In the genomic region with DNA sequence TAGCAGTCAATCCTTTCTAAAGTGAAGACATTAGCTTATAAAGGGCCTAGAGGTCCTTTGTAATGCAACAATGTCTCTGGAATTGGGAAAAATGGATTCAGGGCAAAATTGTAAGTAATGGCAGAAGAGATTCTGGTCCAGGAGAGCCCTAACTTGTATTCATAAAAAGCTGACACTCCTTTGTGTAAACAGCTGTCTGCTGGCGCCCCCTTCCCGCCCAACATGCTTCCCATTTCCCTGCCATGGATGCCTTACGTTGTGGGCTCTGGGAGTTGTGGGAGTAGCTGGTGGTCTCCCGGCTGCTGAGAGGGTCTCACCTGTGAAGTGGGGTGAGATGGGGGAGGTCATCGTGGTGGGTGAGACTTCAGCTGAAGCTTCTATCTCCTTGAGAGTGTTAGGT, we compare ENCODE assay signal across 11 cellular contexts. TPM values are rescaled to one million over a fixed set of nuclear protein-coding genes. Genes with fewer than 3 reads are reported as not detected.
DNase-seq lines count a peak whose midpoint lies in the region; ATAC-seq and TF ChIP-seq lines count a peak whose summit lies in the region.
"Had no signal": no experiment of that assay in that cellular context is flagged by ENCODE, and none has a peak within 500 bp of the region (broad histone marks: within the 10 kb centered on the region; RNA-seq: fewer than 3 reads in every experiment).

No MANE protein-coding gene starts in this region.

- H3K9me2 ChIP-seq in Loucy (replicated peaks; ENCODE audit: low read depth, low read length), result no peaks in the 10 kb centered on the region

- no peaks in the 10 kb centered on the region for H4K20me1 ChIP-seq in BLaER1 treated with 17β-estradiol and CSF1 and Interleukin-3, amounts not matched to agents 10 nM and 100 nM
- no peaks in the 10 kb centered on the region for H4K20me1 ChIP-seq in Loucy (ENCODE audit: insufficient read depth, low read length, poor library complexity, severe bottlenecking)
- H4K20me1 ChIP-seq in neural progenitor cell (ENCODE audit: low read depth), result no peaks in the 10 kb centered on the region

- H3K4me3 ChIP-seq in BLaER1 treated with 17β-estradiol and CSF1 and Interleukin-3, amounts not matched to agents 10 nM and 100 nM, result peak overlapping the region in 8 of 10 experiments; percentile 25 to 63 (median 42); a peak in 11 of 20 replicates
- H3K4me3 ChIP-seq in Loucy (ENCODE audit: low read length, poor library complexity, severe bottlenecking), result no peak overlapping the region
- no peak overlapping the region for H3K4me3 ChIP-seq in epithelial cell of proximal tubule (ENCODE audit: low read depth, low read length)
- no peak overlapping the region for H3K4me3 ChIP-seq in neural progenitor cell

- H3K4me1 ChIP-seq in BLaER1 treated with 17β-estradiol and CSF1 and Interleukin-3, amounts not matched to agents 10 nM and 100 nM, result peaks cover 22 to 63% (median 41%) of the 10 kb centered on the region in 10 experiments
- H3K4me1 ChIP-seq in Loucy (ENCODE audit: insufficient read depth, low read length, poor library complexity, severe bottlenecking) (peaks cover 22% of the 10 kb centered on the region), neural progenitor cell (no peaks in the 10 kb centered on the region)

- peak overlapping the region; percentile 62 to 92 (median 81); a peak in 21 of 22 replicates for H3K4me2 ChIP-seq in BLaER1 treated with 17β-estradiol and CSF1 and Interleukin-3, amounts not matched to agents 10 nM and 100 nM
- H3K4me2 ChIP-seq in Loucy (ENCODE audit: low read depth, low read length, poor library complexity, severe bottlenecking), result peak overlapping the region; percentile 52
- no peak overlapping the region for H3K4me2 ChIP-seq in neural progenitor cell

- H3K4me3 Mint-ChIP-seq in neural progenitor cell, result no peak overlapping the region
- H3K4me3 Mint-ChIP-seq in activated CD8-positive, alpha-beta memory T cell treated with anti-CD3 and anti-CD28 coated beads, Interleukin-2, amount 10 ng/mL, durations not matched to agents 7 days and 5 days, result no peak overlapping the region

- no peak for ATAC-seq in activated CD8-positive, alpha-beta memory T cell treated with anti-CD3 and anti-CD28 coated beads, Interleukin-2, amount 10 ng/mL, durations not matched to agents 7 days and 5 days
- ATAC-seq in HG03196 (IDR thresholded peaks at IDR 0.05; ENCODE audit: unreplicated experiment) (no peak), GM19455 (IDR thresholded peaks at IDR 0.05; ENCODE audit: unreplicated experiment) (no peak)

- peaks cover 0 to 46% (median 34%) of the 10 kb centered on the region in 11 experiments; a peak in 16 of 22 replicates for H3K9me3 ChIP-seq in BLaER1 treated with 17β-estradiol and CSF1 and Interleukin-3, amounts not matched to agents 10 nM and 100 nM (replicated peaks in 1 of 11)
- H3K9me3 ChIP-seq in Loucy (ENCODE audit: insufficient read depth, low read depth, low read length) (no peaks in the 10 kb centered on the region), neural progenitor cell (ENCODE audit: low read depth) (no peaks in the 10 kb centered on the region)

- H3K9ac ChIP-seq in BLaER1 treated with 17β-estradiol and CSF1 and Interleukin-3, amounts not matched to agents 10 nM and 100 nM, result peak overlapping the region in 10 of 11 experiments; percentile 59 to 81 (median 74); a peak in 19 of 22 replicates
- H3K9ac ChIP-seq in Loucy (ENCODE audit: low read depth, low read length, poor library complexity, severe bottlenecking), result peak overlapping the region; percentile 59
- no peak overlapping the region for H3K9ac ChIP-seq in neural progenitor cell

- no peaks in the 10 kb centered on the region for H3K9me3 Mint-ChIP-seq in neural progenitor cell
- H3K9me3 Mint-ChIP-seq in activated CD8-positive, alpha-beta memory T cell treated with anti-CD3 and anti-CD28 coated beads, Interleukin-2, amount 10 ng/mL, durations not matched to agents 7 days and 5 days (ENCODE audit: low read depth), result peaks cover 14% of the 10 kb centered on the region

- H3K36me3 ChIP-seq in BLaER1 treated with 17β-estradiol and CSF1 and Interleukin-3, amounts not matched to agents 10 nM and 100 nM, result peaks cover 8 to 42% (median 25%) of the 10 kb centered on the region in 11 experiments; a peak in 20 of 22 replicates
- no peaks in the 10 kb centered on the region for H3K36me3 ChIP-seq in Loucy (ENCODE audit: insufficient read depth, low read length)
- H3K36me3 ChIP-seq in neural progenitor cell, result no peaks in the 10 kb centered on the region

- CTCF ChIA-PET in activated CD8-positive, alpha-beta memory T cell treated with anti-CD3 and anti-CD28 coated beads, Interleukin-2, amount 10 ng/mL, durations not matched to agents 7 days and 5 days (lab: Charles Lee), result interaction anchor here (0.9 to 1.7 kb wide), 3 partner anchors 12 to 27 kb away, joined by 3 to 10 read pairs (median 4); no protein-coding TSS in a partner anchor

- H3K27ac Mint-ChIP-seq in neural progenitor cell, result no peak overlapping the region
- no peak overlapping the region for H3K27ac Mint-ChIP-seq in activated CD8-positive, alpha-beta memory T cell treated with anti-CD3 and anti-CD28 coated beads, Interleukin-2, amount 10 ng/mL, durations not matched to agents 7 days and 5 days

- DNase-seq in epithelial cell of proximal tubule (ENCODE audit: low read depth) (no peak), neural progenitor cell (ENCODE audit: low spot score) (peak; percentile 57), GF-D8 (lab: John Stamatoyannopoulos, UW) (no peak)
- DNase-seq in activated CD8-positive, alpha-beta memory T cell treated with anti-CD3 and anti-CD28 coated beads, Interleukin-2, amount 10 ng/mL, durations not matched to agents 7 days and 5 days, result no peak
- DNase-seq: DMS79 treated with DMSO at 0.1 percent for 48 hours, SHP77 treated with DMSO at 0.1 percent for 48 hours had no signal

- peak; percentile 58 for TF ChIP-seq CTCF in Loucy (conservative IDR thresholded peaks at IDR 0.05; ENCODE audit: low read length)
- TF ChIP-seq CTCF in epithelial cell of proximal tubule (conservative IDR thresholded peaks at IDR 0.05; ENCODE audit: low read depth, low read length), result peak; percentile 36
- TF ChIP-seq CTCF in neural progenitor cell (IDR thresholded peaks at IDR 0.05), result peak; percentile 51

- H2AFZ ChIP-seq in Loucy (ENCODE audit: low read length) (peak overlapping the region; percentile 68; the same call in 1 of the 2 replicates), neural progenitor cell (replicated peaks) (peak overlapping the region; percentile 65)

- peaks cover 14% of the 10 kb centered on the region for H3K36me3 Mint-ChIP-seq in neural progenitor cell
- H3K36me3 Mint-ChIP-seq in activated CD8-positive, alpha-beta memory T cell treated with anti-CD3 and anti-CD28 coated beads, Interleukin-2, amount 10 ng/mL, durations not matched to agents 7 days and 5 days, result peaks cover 26% of the 10 kb centered on the region

- no peaks in the 10 kb centered on the region for H3K27me3 ChIP-seq in BLaER1 treated with 17β-estradiol and CSF1 and Interleukin-3, amounts not matched to agents 10 nM and 100 nM
- H3K27me3 ChIP-seq in Loucy (ENCODE audit: insufficient read depth, low read length, poor library complexity, severe bottlenecking), result no peaks in the 10 kb centered on the region
- peaks cover 9% of the 10 kb centered on the region for H3K27me3 ChIP-seq in neural progenitor cell

- peak overlapping the region; percentile 60 to 90 (median 82); a peak in 21 of 22 replicates for H3K27ac ChIP-seq in BLaER1 treated with 17β-estradiol and CSF1 and Interleukin-3, amounts not matched to agents 10 nM and 100 nM
- no peak overlapping the region for H3K27ac ChIP-seq in neural progenitor cell

- peaks cover 11% of the 10 kb centered on the region for H3K27me3 Mint-ChIP-seq in neural progenitor cell (ENCODE audit: insufficient read depth, low read depth)
- H3K27me3 Mint-ChIP-seq in activated CD8-positive, alpha-beta memory T cell treated with anti-CD3 and anti-CD28 coated beads, Interleukin-2, amount 10 ng/mL, durations not matched to agents 7 days and 5 days, result peaks cover 10% of the 10 kb centered on the region

- peaks cover 5% of the 10 kb centered on the region for H3K4me1 Mint-ChIP-seq in neural progenitor cell
- H3K4me1 Mint-ChIP-seq in activated CD8-positive, alpha-beta memory T cell treated with anti-CD3 and anti-CD28 coated beads, Interleukin-2, amount 10 ng/mL, durations not matched to agents 7 days and 5 days, result peaks cover 8% of the 10 kb centered on the region

- H3F3A ChIP-seq in Loucy (ENCODE audit: low read depth) (no peaks in the 10 kb centered on the region), neural progenitor cell (ENCODE audit: low read depth) (peaks cover 5% of the 10 kb centered on the region)

- H3K79me2 ChIP-seq in Loucy (ENCODE audit: insufficient read depth, low read length), result no peaks in the 10 kb centered on the region
- H3K79me2 ChIP-seq in neural progenitor cell (ENCODE audit: low read depth), result no peaks in the 10 kb centered on the region

RNA-seq across cellular contexts. Expression of gene ACRBP, which starts 2.3 kb away (rescaled TPM):
- total RNA-seq in epithelial cell of proximal tubule (0.58 TPM in 1 of 2 replicates, not detected in the other), neural progenitor cell (ENCODE audit: low replicate concordance) (2.7 and 3.8 TPM in 2 replicates)
- 1 to 10 TPM; 1.1 to 2.0 TPM for total RNA-seq in activated CD8-positive, alpha-beta memory T cell treated with anti-CD3 and anti-CD28 coated beads, Interleukin-2, amount 10 ng/mL, durations not matched to agents 7 days and 5 days

RNA-seq across cellular contexts. Expression of gene LPAR5, which starts 9.1 kb away (rescaled TPM):
- total RNA-seq in epithelial cell of proximal tubule, result 0.81 and 0.94 TPM in 2 replicates
- total RNA-seq in neural progenitor cell (ENCODE audit: low replicate concordance), result 0.04 and 0.22 TPM in 2 replicates
- total RNA-seq in activated CD8-positive, alpha-beta memory T cell treated with anti-CD3 and anti-CD28 coated beads, Interleukin-2, amount 10 ng/mL, durations not matched to agents 7 days and 5 days, result 10 to 100 TPM; 15.8 to 18.5 TPM
- total RNA-seq: glomerular endothelial cell had no signal

RNA-seq across cellular contexts. Expression of gene ING4, which starts 18.0 kb away (rescaled TPM):
- 18.4 and 60.0 TPM in 2 replicates for total RNA-seq in epithelial cell of proximal tubule
- total RNA-seq in neural progenitor cell (ENCODE audit: low replicate concordance), result 101 and 135 TPM in 2 replicates
- 10 to 100 TPM; 26.0 to 26.3 TPM for total RNA-seq in activated CD8-positive, alpha-beta memory T cell treated with anti-CD3 and anti-CD28 coated beads, Interleukin-2, amount 10 ng/mL, durations not matched to agents 7 days and 5 days

RNA-seq across cellular contexts. Expression of gene CHD4, which starts 37.7 kb away (rescaled TPM):
- total RNA-seq in epithelial cell of proximal tubule (242 and 346 TPM in 2 replicates), neural progenitor cell (ENCODE audit: low replicate concordance) (381 and 412 TPM in 2 replicates)
- total RNA-seq in activated CD8-positive, alpha-beta memory T cell treated with anti-CD3 and anti-CD28 coated beads, Interleukin-2, amount 10 ng/mL, durations not matched to agents 7 days and 5 days, result 100 to 1,000 TPM; 288 to 320 TPM

RNA-seq across cellular contexts. Expression of gene ZNF384, which starts 44.3 kb away (rescaled TPM):
- total RNA-seq in epithelial cell of proximal tubule (19.9 and 21.9 TPM in 2 replicates), neural progenitor cell (ENCODE audit: low replicate concordance) (38.0 and 52.0 TPM in 2 replicates)
- 10 to 100 TPM; 76.3 to 76.4 TPM for total RNA-seq in activated CD8-positive, alpha-beta memory T cell treated with anti-CD3 and anti-CD28 coated beads, Interleukin-2, amount 10 ng/mL, durations not matched to agents 7 days and 5 days

Comparison
In these comparisons a context has a peak if more than half of its experiments do, and no peak if none do; other contexts are left out.
1. H3K4me3 ChIP-seq: peak in BLaER1 treated with 17β-estradiol and CSF1 and Interleukin-3, amounts not matched to agents 10 nM and 100 nM (8 of 10); none in Loucy (single experiment), epithelial cell of proximal tubule (single experiment) and neural progenitor cell (single experiment).
2. Peak in every context shown above with its lines, with median percentiles within 50 percentile points of each other: CTCF ChIP-seq.